ENCODE assay signal across 26 cellular contexts in the genomic region with DNA sequence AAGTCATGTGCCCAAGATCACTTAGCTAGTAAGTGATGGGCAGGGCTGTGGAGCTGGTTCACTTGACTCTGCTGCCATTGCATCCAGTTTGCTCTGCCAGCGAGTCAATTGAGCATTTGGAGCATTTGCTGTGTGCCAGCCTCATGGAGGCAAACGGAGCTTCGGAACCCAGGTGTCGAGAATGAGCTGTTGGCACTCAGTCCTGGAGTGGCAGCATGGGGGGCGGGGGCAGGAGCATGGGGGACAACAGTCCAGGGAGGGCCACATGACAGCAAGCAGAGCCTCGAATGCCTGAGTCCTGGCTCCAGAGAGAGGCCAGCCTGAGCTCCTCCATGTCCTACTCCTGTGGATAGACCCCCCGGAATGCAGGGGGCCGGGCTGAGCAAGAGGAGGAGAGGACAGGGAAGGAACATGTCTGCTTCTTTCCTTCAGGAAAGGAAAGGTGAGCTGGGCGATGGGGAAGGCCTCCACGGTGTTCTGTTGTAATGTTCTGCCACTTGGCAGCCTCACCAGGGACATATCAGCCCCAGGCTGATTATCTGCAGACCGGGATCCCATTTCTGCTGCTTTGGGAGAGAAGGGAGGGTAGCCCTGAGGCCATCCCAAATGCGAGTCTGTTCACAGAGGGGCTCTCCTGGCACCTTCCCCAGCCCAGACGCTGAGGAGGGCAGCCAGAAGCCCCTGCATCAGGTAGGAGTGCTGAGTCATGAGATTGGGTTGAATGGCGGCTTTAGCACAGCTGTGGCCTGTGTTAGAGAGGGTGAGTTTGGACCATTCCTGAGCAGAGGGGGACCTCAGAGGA. TPM values are rescaled to one million over a fixed set of nuclear protein-coding genes. Genes with fewer than 3 reads are reported as not detected.
DNase-seq lines count a peak whose midpoint lies in the region; FAIRE-seq and TF ChIP-seq lines count a peak whose summit lies in the region.
"Had no signal": no experiment of that assay in that cellular context is flagged by ENCODE, and none has a peak within 500 bp of the region (broad histone marks: within the 10 kb centered on the region; RNA-seq: fewer than 3 reads in every experiment).

No MANE protein-coding gene starts in this region.

- H3K4me1 Mint-ChIP-seq in activated T-cell treated with anti-CD3 and anti-CD28 coated beads, Interleukin-2, amount 50 U/mL, for 24 hours (ENCODE audit: low read depth): peaks cover 54% of the 10 kb centered on the region
- peaks cover 8% of the 10 kb centered on the region for H3K4me1 Mint-ChIP-seq in astrocyte (ENCODE audit: low read depth, unreplicated experiment)
- no peaks in the 10 kb centered on the region for H3K4me1 Mint-ChIP-seq in activated CD4-positive, alpha-beta memory T cell treated with anti-CD3 and anti-CD28 coated beads, Interleukin-2, amount 10 ng/mL, durations not matched to agents 7 days and 5 days

- no peak for FAIRE-seq in astrocyte (lab: Jason Lieb, UNC)
- FAIRE-seq: GM12892, islet of Langerhans had no signal

- no peak for TF ChIP-seq CTCF in astrocyte (IDR thresholded peaks at IDR 0.05; ENCODE audit: insufficient read depth, low read depth, low read length)
- TF ChIP-seq CTCF in osteoblast (IDR thresholded peaks at IDR 0.05; ENCODE audit: extremely low read depth, low read depth, low read length): no peak

- no peaks in the 10 kb centered on the region for H3K27me3 Mint-ChIP-seq in activated T-cell treated with anti-CD3 and anti-CD28 coated beads, Interleukin-2, amount 50 U/mL, for 24 hours
- peaks cover 19% of the 10 kb centered on the region for H3K27me3 Mint-ChIP-seq in astrocyte (ENCODE audit: low read depth, unreplicated experiment)
- H3K27me3 Mint-ChIP-seq in activated CD4-positive, alpha-beta memory T cell treated with anti-CD3 and anti-CD28 coated beads, Interleukin-2, amount 10 ng/mL, durations not matched to agents 7 days and 5 days: no peaks in the 10 kb centered on the region
- H3K27me3 Mint-ChIP-seq: B cell; stimulated activated naive B cell treated with anti-CD40 and anti-IgM and Interleukin-4, amounts not matched to agents 10 μg/mL and 1 μg/mL and 100 μg/mL, for 72 hours had no signal

- no peaks in the 10 kb centered on the region for H3K9me3 Mint-ChIP-seq in activated T-cell treated with anti-CD3 and anti-CD28 coated beads, Interleukin-2, amount 50 U/mL, for 24 hours
- H3K9me3 Mint-ChIP-seq in astrocyte (ENCODE audit: unreplicated experiment): no peaks in the 10 kb centered on the region
- no peaks in the 10 kb centered on the region for H3K9me3 Mint-ChIP-seq in activated CD4-positive, alpha-beta memory T cell treated with anti-CD3 and anti-CD28 coated beads, Interleukin-2, amount 10 ng/mL, durations not matched to agents 7 days and 5 days
- H3K9me3 Mint-ChIP-seq: neural progenitor cell; stimulated activated naive B cell treated with anti-CD40 and anti-IgM and Interleukin-4, amounts not matched to agents 10 μg/mL and 1 μg/mL and 100 μg/mL, for 72 hours had no signal

- peaks cover 7% of the 10 kb centered on the region for H3K4me1 ChIP-seq in astrocyte (ENCODE audit: insufficient read depth, low read length)
- no peaks in the 10 kb centered on the region for H3K4me1 ChIP-seq in osteoblast (ENCODE audit: insufficient read depth, low read length)
- H3K4me1 ChIP-seq: Peyer's patch, psoas muscle had no signal

- peaks cover 32% of the 10 kb centered on the region for H4K20me1 ChIP-seq in astrocyte (ENCODE audit: insufficient read depth, low read length)
- peaks cover 37% of the 10 kb centered on the region for H4K20me1 ChIP-seq in osteoblast (ENCODE audit: insufficient read depth, low read length)

- H3K79me2 ChIP-seq in astrocyte (ENCODE audit: insufficient read depth, low read length) (no peaks in the 10 kb centered on the region), osteoblast (ENCODE audit: insufficient read depth, low read length) (peaks cover 97% of the 10 kb centered on the region)

- peaks cover 20% of the 10 kb centered on the region for H3K36me3 Mint-ChIP-seq in activated T-cell treated with anti-CD3 and anti-CD28 coated beads, Interleukin-2, amount 50 U/mL, for 24 hours (ENCODE audit: low read depth)
- H3K36me3 Mint-ChIP-seq in astrocyte (ENCODE audit: low read depth, unreplicated experiment): no peaks in the 10 kb centered on the region
- no peaks in the 10 kb centered on the region for H3K36me3 Mint-ChIP-seq in activated CD4-positive, alpha-beta memory T cell treated with anti-CD3 and anti-CD28 coated beads, Interleukin-2, amount 10 ng/mL, durations not matched to agents 7 days and 5 days (ENCODE audit: low read depth)
- H3K36me3 Mint-ChIP-seq: neural progenitor cell had no signal

- no peaks in the 10 kb centered on the region for H3K27me3 ChIP-seq in astrocyte (ENCODE audit: insufficient read depth, low read length)
- H3K27me3 ChIP-seq in osteoblast (ENCODE audit: insufficient read depth, low read length): no peaks in the 10 kb centered on the region
- H3K27me3 ChIP-seq: neural progenitor cell, Peyer's patch had no signal

- H2AFZ ChIP-seq in astrocyte (ENCODE audit: low read depth, low read length) (no peak overlapping the region), osteoblast (ENCODE audit: low read length) (no peak overlapping the region)
- H2AFZ ChIP-seq: neural progenitor cell had no signal

- POLR2A ChIA-PET in activated CD4-positive, alpha-beta memory T cell treated with anti-CD3 and anti-CD28 coated beads, Interleukin-2, amount 10 ng/mL, durations not matched to agents 7 days and 5 days (lab: Charles Lee): no interaction called here

- no peak overlapping the region for H3K4me3 ChIP-seq in astrocyte (ENCODE audit: insufficient read depth, low read depth, low read length)
- no peak overlapping the region for H3K4me3 ChIP-seq in osteoblast (ENCODE audit: insufficient read depth, low read length)
- H3K4me3 ChIP-seq: lower lobe of right lung, neural progenitor cell, Peyer's patch, psoas muscle had no signal

- H3K4me2 ChIP-seq in astrocyte (ENCODE audit: low read length): no peak overlapping the region
- H3K4me2 ChIP-seq in osteoblast (ENCODE audit: insufficient read depth, low read length): no peak overlapping the region
- H3K4me2 ChIP-seq: neural progenitor cell had no signal

- CTCF ChIA-PET in activated CD4-positive, alpha-beta memory T cell treated with anti-CD3 and anti-CD28 coated beads, Interleukin-2, amount 10 ng/mL, durations not matched to agents 7 days and 5 days (lab: Charles Lee): interaction anchor here (1.0 to 1.4 kb wide), 2 partner anchors 47 kb away, joined by 3 to 4 read pairs; no protein-coding TSS in a partner anchor

- no peak overlapping the region for H3K4me3 Mint-ChIP-seq in activated T-cell treated with anti-CD3 and anti-CD28 coated beads, Interleukin-2, amount 50 U/mL, for 24 hours
- no peak overlapping the region for H3K4me3 Mint-ChIP-seq in astrocyte (ENCODE audit: unreplicated experiment)
- H3K4me3 Mint-ChIP-seq in activated CD4-positive, alpha-beta memory T cell treated with anti-CD3 and anti-CD28 coated beads, Interleukin-2, amount 10 ng/mL, durations not matched to agents 7 days and 5 days: no peak overlapping the region
- H3K4me3 Mint-ChIP-seq: B cell; neural progenitor cell; stimulated activated naive B cell treated with anti-CD40 and anti-IgM and Interleukin-4, amounts not matched to agents 10 μg/mL and 1 μg/mL and 100 μg/mL, for 72 hours had no signal

- no peak overlapping the region for H3K9ac ChIP-seq in astrocyte (ENCODE audit: low read length)
- H3K9ac ChIP-seq: neural progenitor cell had no signal

- H3K27ac ChIP-seq in astrocyte (ENCODE audit: low read depth, low read length) (no peak overlapping the region), osteoblast (ENCODE audit: low read depth, low read length) (no peak overlapping the region)
- H3K27ac ChIP-seq: lower lobe of right lung, neural progenitor cell, Peyer's patch, psoas muscle, VCaP had no signal

- no peaks in the 10 kb centered on the region for H3K9me3 ChIP-seq in astrocyte (ENCODE audit: insufficient read depth, low read depth, low read length)
- no peaks in the 10 kb centered on the region for H3K9me3 ChIP-seq in osteoblast (ENCODE audit: low read depth, low read length)
- H3K9me3 ChIP-seq: Caco-2, lower lobe of right lung, Peyer's patch, psoas muscle had no signal

- H3K27ac Mint-ChIP-seq in activated T-cell treated with anti-CD3 and anti-CD28 coated beads, Interleukin-2, amount 50 U/mL, for 24 hours: peak overlapping the region; percentile 71
- peak overlapping the region; percentile 34 for H3K27ac Mint-ChIP-seq in astrocyte (ENCODE audit: unreplicated experiment)
- H3K27ac Mint-ChIP-seq in activated CD4-positive, alpha-beta memory T cell treated with anti-CD3 and anti-CD28 coated beads, Interleukin-2, amount 10 ng/mL, durations not matched to agents 7 days and 5 days: no peak overlapping the region
- H3K27ac Mint-ChIP-seq: B cell; neural progenitor cell; stimulated activated naive B cell treated with anti-CD40 and anti-IgM and Interleukin-4, amounts not matched to agents 10 μg/mL and 1 μg/mL and 100 μg/mL, for 72 hours had no signal

- no peaks in the 10 kb centered on the region for H3K36me3 ChIP-seq in astrocyte (ENCODE audit: insufficient read depth, low read length)
- peaks cover 3% of the 10 kb centered on the region for H3K36me3 ChIP-seq in osteoblast (ENCODE audit: insufficient read depth, low read length)
- H3K36me3 ChIP-seq: neural progenitor cell had no signal

- DNase-seq in activated T-cell treated with anti-CD3 and anti-CD28 coated beads, Interleukin-2, amount 50 U/mL, for 24 hours: no peak
- DNase-seq in activated T-cell treated with anti-CD3 and anti-CD28 coated beads, Interleukin-2, amount 50 U/mL, for 1 hour: no peak
- DNase-seq in ELF-1 (ENCODE audit: low read depth, low spot score): peak; percentile 63
- DNase-seq in astrocyte (ENCODE audit: low read depth): no peak
- DNase-seq in osteoblast (ENCODE audit: insufficient read length, low spot score, missing footprints): peak; percentile 72
- DNase-seq in activated CD4-positive, alpha-beta memory T cell treated with anti-CD3 and anti-CD28 coated beads, Interleukin-2, amount 10 ng/mL, durations not matched to agents 7 days and 5 days: no peak
- DNase-seq in amygdala (lab: John Stamatoyannopoulos, UW): no peak
- no peak for DNase-seq in GM19238 (ENCODE audit: insufficient read length, low spot score)
- DNase-seq: activated naive CD4-positive, alpha-beta T cell; activated T-cell treated with anti-CD3 and anti-CD28 coated beads for 4 hours; Caco-2; DND-41; effector CD8-positive, alpha-beta T cell; foreskin melanocyte; lower lobe of right lung; NCI-H1436; NCI-H510A treated with DMSO at 0.1 percent for 48 hours; NK-92 treated with Interleukin-12 subunit alpha and Interleukin-12 subunit beta, amount 100 ng/mL, for 24 hours; Peyer's patch; psoas muscle; stimulated activated naive B cell treated with anti-CD40 and anti-IgM and Interleukin-4, amounts not matched to agents 10 μg/mL and 1 μg/mL and 100 μg/mL, for 72 hours had no signal

RNA-seq across cellular contexts. Expression of a gene that starts 59.6 kb away (rescaled TPM):
- total RNA-seq in astrocyte (11.8 and 12.3 TPM in 2 replicates), osteoblast (47.1 and 57.2 TPM in 2 replicates)
- 10 to 100 TPM; 70.0 to 71.4 TPM for total RNA-seq in activated CD4-positive, alpha-beta memory T cell treated with anti-CD3 and anti-CD28 coated beads, Interleukin-2, amount 10 ng/mL, durations not matched to agents 7 days and 5 days

Comparison
In these comparisons a context has a peak if more than half of its experiments do, and no peak if none do; other contexts are left out.
1. DNase-seq: peak in ELF-1 (single experiment) and osteoblast (single experiment); none in activated T-cell treated with anti-CD3 and anti-CD28 coated beads, Interleukin-2, amount 50 U/mL, for 24 hours (single experiment), activated T-cell treated with anti-CD3 and anti-CD28 coated beads, Interleukin-2, amount 50 U/mL, for 1 hour (single experiment), astrocyte (single experiment), activated CD4-positive, alpha-beta memory T cell treated with anti-CD3 and anti-CD28 coated beads, Interleukin-2, amount 10 ng/mL, durations not matched to agents 7 days and 5 days (single experiment), amygdala (0 of 56) and GM19238 (single experiment).